Comparison of ENCODE assay signal across 8 cellular contexts in genomic region chr15:40893733-40894688, GRCh38. TPM values are rescaled to one million over a fixed set of nuclear protein-coding genes. Genes with fewer than 3 reads are reported as not detected.
A peak's percentile ranks its signal among the peaks of the same experiment; 100 is the strongest.
DNase-seq lines count a peak whose midpoint lies in the region; ATAC-seq and TF ChIP-seq lines count a peak whose summit lies in the region.

TSS of gene VPS18 (plus strand) at chr15:40894450. CDS start at chr15:40894769, 319 bp downstream.

- ATAC-seq in natural killer cell = peak; percentile 96 to 99 (median 97)

- peak; percentile 92 for TF ChIP-seq CTCF in LNCAP (IDR thresholded peaks at IDR 0.05)
- TF ChIP-seq CTCF in natural killer cell (IDR thresholded peaks at IDR 0.05) = peak; percentile 91

- H3K9me3 Mint-ChIP-seq in natural killer cell = no peaks in the 10 kb centered on the region

- intact Hi-C loops in natural killer cell (cut with micrococcal nuclease) = loop anchor here (1.0 to 10.0 kb wide), 4 partner anchors 37 to 329 kb away; partner anchors contain the start of genes CCDC32 and RPUSD2

- peak; percentile 99 for DNase-seq in ELF-1 (ENCODE audit: low read depth, low spot score)
- DNase-seq in GOT3 (lab: John Stamatoyannopoulos, UW) = peak; percentile 92
- DNase-seq in RPMI8226 = peak; percentile 96
- peak; percentile 97 to 99 for DNase-seq in activated T-helper 1 cell treated with anti-CD3 and anti-CD28 coated beads, Interleukin-2, amount 50 U/mL, for 16 hours (ENCODE audit: low read depth in 1 of 2, low spot score in 1 of 2)
- peak; percentile 96 for DNase-seq in fibroblast of gingiva (ENCODE audit: low read depth)
- DNase-seq in natural killer cell = peak; percentile 99
- peak; percentile 98 for DNase-seq in stimulated activated naive CD4-positive, alpha-beta T cell treated with Interleukin-2 at 50 U/mL for 16 hours (lab: John Stamatoyannopoulos, UW)

- peaks cover 37 to 44% of the 10 kb centered on the region in 2 donors for H3K4me1 Mint-ChIP-seq in natural killer cell

- peak within 1 kb of the TSS; percentile 98 for H3K27ac Mint-ChIP-seq in natural killer cell

- H3K27me3 Mint-ChIP-seq in natural killer cell (ENCODE audit: low read depth in 2 of 2) = peaks cover 0 to 5% of the 10 kb centered on the region in 2 donors

- H3K4me3 Mint-ChIP-seq in natural killer cell = peak within 1 kb of the TSS; percentile 100

- H3K36me3 Mint-ChIP-seq in natural killer cell = no peaks in the 10 kb centered on the region

RNA-seq across cellular contexts. Expression of gene VPS18, which starts in this region (rescaled TPM):
- total RNA-seq in natural killer cell = 10 to 100 TPM; 30.8 to 35.6 (median 34.1) TPM

Comparison
In these comparisons a context has a peak if more than half of its experiments do, and no peak if none do; other contexts are left out.
1. Peak in every context shown above with its lines: DNase-seq and ATAC-seq.